Comparison of ENCODE assay signal across 21 cellular contexts in the genomic region with DNA sequence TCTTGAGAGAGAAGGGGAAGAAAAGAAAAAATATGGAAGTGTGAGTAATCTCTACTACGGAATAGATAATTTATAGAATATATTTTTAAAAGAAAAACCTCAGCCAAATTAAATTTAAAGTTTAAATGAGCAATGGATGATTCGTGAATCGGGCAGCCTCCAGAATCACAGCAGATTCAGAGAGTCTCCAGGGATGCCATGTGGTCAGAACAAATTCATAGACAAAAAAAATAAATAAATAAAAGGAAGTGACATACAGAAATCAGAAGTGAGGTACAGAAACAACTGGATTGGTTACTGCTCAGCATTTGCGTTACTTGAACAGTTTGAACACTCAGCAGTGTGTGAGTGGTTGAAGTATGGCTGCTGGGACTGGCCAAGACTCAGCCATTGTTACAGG. TPM values are rescaled to one million over a fixed set of nuclear protein-coding genes. Genes with fewer than 3 reads are reported as not detected.
DNase-seq lines count a peak whose midpoint lies in the region; ATAC-seq and TF ChIP-seq lines count a peak whose summit lies in the region.
"Had no signal": no experiment of that assay in that cellular context is flagged by ENCODE, and none has a peak within 500 bp of the region (broad histone marks: within the 10 kb centered on the region; RNA-seq: fewer than 3 reads in every experiment).

No MANE protein-coding gene starts in this region.

- ATAC-seq in GM18867 (IDR thresholded peaks at IDR 0.05; ENCODE audit: unreplicated experiment) (no peak), HG03196 (IDR thresholded peaks at IDR 0.05; ENCODE audit: unreplicated experiment) (no peak)

- H3K9me3 ChIP-seq in MG63, result no peaks in the 10 kb centered on the region
- H3K9me3 ChIP-seq: BE2C; BLaER1 treated with 17β-estradiol and CSF1 and Interleukin-3, amounts not matched to agents 10 nM and 100 nM had no signal

- H3K4me3 ChIP-seq in AG10803 (ENCODE audit: low read length) (no peak overlapping the region), MG63 (no peak overlapping the region), skeletal muscle cell (ENCODE audit: low read depth, low read length) (no peak overlapping the region)
- H3K4me3 ChIP-seq: BLaER1 treated with 17β-estradiol and CSF1 and Interleukin-3, amounts not matched to agents 10 nM and 100 nM had no signal

- TF ChIP-seq CTCF in AG10803 (conservative IDR thresholded peaks at IDR 0.05; ENCODE audit: low read length), result no peak

- H3K27me3 ChIP-seq in MG63, result no peaks in the 10 kb centered on the region
- H3K27me3 ChIP-seq: BE2C; BLaER1 treated with 17β-estradiol and CSF1 and Interleukin-3, amounts not matched to agents 10 nM and 100 nM had no signal

- peak; percentile 4 for DNase-seq in AG10803 (ENCODE audit: low read depth)
- DNase-seq in MG63, result peak; percentile 13
- peak; percentile 11 for DNase-seq in fibroblast of peridontal ligament (ENCODE audit: extremely low read depth)
- DNase-seq in skeletal muscle cell (ENCODE audit: low read depth), result peak; percentile 9
- DNase-seq in SW 1271 (lab: John Stamatoyannopoulos, UW), result no peak
- no peak for DNase-seq in mucosa of gallbladder (ENCODE audit: low spot score)
- DNase-seq: AML-193; BE2C; Calu3; CD4-positive, alpha-beta T cell; CD8-positive, alpha-beta memory T cell; DMS53; DMS79 treated with DMSO at 0.1 percent for 48 hours; GF-D8; H7; HCEC 1CT had no signal

- no peaks in the 10 kb centered on the region for H3K36me3 ChIP-seq in MG63
- H3K36me3 ChIP-seq: BLaER1 treated with 17β-estradiol and CSF1 and Interleukin-3, amounts not matched to agents 10 nM and 100 nM had no signal

RNA-seq across cellular contexts. Expression of a gene that starts 53.0 kb away (rescaled TPM):
- total RNA-seq in MG63 (2014; rRNA removed; shearing (Covaris generic); ENCODE audit: low replicate concordance), result not detected in 2 replicates
- total RNA-seq in mucosa of gallbladder, result 0.20 TPM
- total RNA-seq: Calu3; CD4-positive, alpha-beta T cell; CD8-positive, alpha-beta memory T cell; Daoy; G401; H7 had no signal

Comparison
In these comparisons a context has a peak if more than half of its experiments do, and no peak if none do; other contexts are left out.
1. DNase-seq: peak in AG10803 (single experiment), MG63 (single experiment), fibroblast of peridontal ligament (single experiment) and skeletal muscle cell (single experiment); none in SW 1271 (0 of 2) and mucosa of gallbladder (single experiment).